ENCODE assay signal across 20 cellular contexts in genomic region chr11:69842746-69843528, GRCh38. TPM values are rescaled to one million over a fixed set of nuclear protein-coding genes. Genes with fewer than 3 reads are reported as not detected.
A peak's percentile ranks its signal among the peaks of the same experiment; 100 is the strongest.
DNase-seq lines count a peak whose midpoint lies in the region; FAIRE-seq and TF ChIP-seq lines count a peak whose summit lies in the region.
"Had no signal": no experiment of that assay in that cellular context is flagged by ENCODE, and none has a peak within 500 bp of the region (broad histone marks: within the 10 kb centered on the region; RNA-seq: fewer than 3 reads in every experiment).

No MANE protein-coding gene starts in this region.

- no peak overlapping the region for H3K27ac ChIP-seq in osteoblast (ENCODE audit: low read depth, low read length)
- no peak overlapping the region for H3K27ac ChIP-seq in sigmoid colon

- no peak for TF ChIP-seq CTCF in osteoblast (IDR thresholded peaks at IDR 0.05; ENCODE audit: extremely low read depth, low read depth, low read length)
- TF ChIP-seq CTCF in sigmoid colon (IDR thresholded peaks at IDR 0.05), result no peak

- no peaks in the 10 kb centered on the region for H3K79me2 ChIP-seq in osteoblast (ENCODE audit: insufficient read depth, low read length)

- TF ChIP-seq POLR2A in sigmoid colon (IDR thresholded peaks at IDR 0.05), result no peak

- DNase-seq in H7 (peak; percentile 61), SW480 (ENCODE audit: low spot score) (peak; percentile 95), islet precursor cell (peak; percentile 45), osteoblast (ENCODE audit: insufficient read length, low spot score, missing footprints) (peak; percentile 48), frontal cortex (ENCODE audit: low spot score in 2 of 2) (no peak), sigmoid colon (no peak)
- DNase-seq in stimulated activated CD8-positive, alpha-beta memory T cell treated with anti-CD3 and anti-CD28 coated beads, Interleukin-4, amount 100 ng/mL, for 48 hours, result no peak
- no peak for DNase-seq in T-helper 2 cell treated with Interferon-gamma antibody and Interleukin-4, amounts not matched to agents 5 μg/mL and 100 μg/mL, for 36 hours (ENCODE audit: low spot score)
- DNase-seq: BE2C, DMS79, KG1, NCI-H1436, NCI-H2029 treated with DMSO at 0.1 percent for 48 hours, NCI-H510A, NCI-H82, SHP77 treated with DMSO at 0.1 percent for 48 hours had no signal

- no peak overlapping the region for H3K4me2 ChIP-seq in osteoblast (ENCODE audit: insufficient read depth, low read length)

- no peak for TF ChIP-seq EP300 in sigmoid colon (IDR thresholded peaks at IDR 0.05)

- intact Hi-C loops in sigmoid colon (cut with DNase I), result no loop called here

- H3K27me3 ChIP-seq in H7 (ENCODE audit: control insufficient read depth, insufficient read depth, low read length) (peaks cover 1% of the 10 kb centered on the region; the same call in 1 of the 2 replicates), osteoblast (ENCODE audit: insufficient read depth, low read length) (peaks cover 20% of the 10 kb centered on the region), sigmoid colon (peaks cover 0 to 9% (median 9%) of the 10 kb centered on the region in 3 donors)
- H3K27me3 ChIP-seq: BE2C had no signal

- H3K36me3 Mint-ChIP-seq in T-helper 2 cell treated with Interferon-gamma antibody and Interleukin-4, amounts not matched to agents 5 μg/mL and 100 μg/mL, for 36 hours (ENCODE audit: low read depth), result no peaks in the 10 kb centered on the region

- FAIRE-seq in frontal cortex (lab: Jason Lieb, UNC), result no peak
- FAIRE-seq: G401.6 had no signal

- H3K4me1 ChIP-seq in osteoblast (ENCODE audit: insufficient read depth, low read length), result no peaks in the 10 kb centered on the region
- no peaks in the 10 kb centered on the region for H3K4me1 ChIP-seq in sigmoid colon

- no peaks in the 10 kb centered on the region for H4K20me1 ChIP-seq in osteoblast (ENCODE audit: insufficient read depth, low read length)

- peaks cover 6% of the 10 kb centered on the region for H3K9me3 Mint-ChIP-seq in T-helper 2 cell treated with Interferon-gamma antibody and Interleukin-4, amounts not matched to agents 5 μg/mL and 100 μg/mL, for 36 hours
- H3K9me3 Mint-ChIP-seq: CD4-positive, alpha-beta T cell had no signal

- H2AFZ ChIP-seq in osteoblast (ENCODE audit: low read length), result no peak overlapping the region

- H3K4me3 ChIP-seq in H7 (ENCODE audit: insufficient read depth, low read depth, low read length), result no peak overlapping the region
- H3K4me3 ChIP-seq in osteoblast (ENCODE audit: insufficient read depth, low read length), result no peak overlapping the region
- H3K4me3 ChIP-seq in sigmoid colon, result no peak overlapping the region

- H3K36me3 ChIP-seq in H7 (replicated peaks; ENCODE audit: control insufficient read depth, insufficient read depth, low read length) (no peaks in the 10 kb centered on the region), osteoblast (ENCODE audit: insufficient read depth, low read length) (no peaks in the 10 kb centered on the region), sigmoid colon (no peaks in the 10 kb centered on the region)
- H3K36me3 ChIP-seq: BE2C had no signal

- no peak overlapping the region for H3K27ac Mint-ChIP-seq in T-helper 2 cell treated with Interferon-gamma antibody and Interleukin-4, amounts not matched to agents 5 μg/mL and 100 μg/mL, for 36 hours
- H3K27ac Mint-ChIP-seq: CD4-positive, alpha-beta T cell had no signal

- no peaks in the 10 kb centered on the region for H3K4me1 Mint-ChIP-seq in T-helper 2 cell treated with Interferon-gamma antibody and Interleukin-4, amounts not matched to agents 5 μg/mL and 100 μg/mL, for 36 hours (ENCODE audit: low read depth)

- WGBS in sigmoid colon, 2 donors, result 53 to 64% methylated on average over 7 of the region's 7 CpGs

- no peak overlapping the region for H3K4me3 Mint-ChIP-seq in T-helper 2 cell treated with Interferon-gamma antibody and Interleukin-4, amounts not matched to agents 5 μg/mL and 100 μg/mL, for 36 hours
- H3K4me3 Mint-ChIP-seq: CD4-positive, alpha-beta T cell had no signal

- no peaks in the 10 kb centered on the region for H3K9me3 ChIP-seq in osteoblast (ENCODE audit: low read depth, low read length)
- no peaks in the 10 kb centered on the region for H3K9me3 ChIP-seq in sigmoid colon
- H3K9me3 ChIP-seq: BE2C had no signal

- H3K27me3 Mint-ChIP-seq in T-helper 2 cell treated with Interferon-gamma antibody and Interleukin-4, amounts not matched to agents 5 μg/mL and 100 μg/mL, for 36 hours (ENCODE audit: low read depth), result no peaks in the 10 kb centered on the region

RNA-seq across cellular contexts. Expression of gene FGF3, which starts 23.7 kb away (rescaled TPM):
- 0.15 TPM in 1 of 2 replicates, not detected in the other for total RNA-seq in H7 (2014; rRNA removed; shearing (Covaris generic))
- total RNA-seq in osteoblast (not detected in 2 replicates), frontal cortex (not detected), sigmoid colon (not detected)
- polyA plus RNA-seq in sigmoid colon, result not detected
- total RNA-seq: Calu3; CD4-positive, alpha-beta T cell had no signal
- polyA plus RNA-seq: AG04450 had no signal

Comparison
In these comparisons a context has a peak if more than half of its experiments do, and no peak if none do; other contexts are left out.
1. DNase-seq: peak in H7 (single experiment), SW480 (single experiment), islet precursor cell (single experiment) and osteoblast (single experiment); none in stimulated activated CD8-positive, alpha-beta memory T cell treated with anti-CD3 and anti-CD28 coated beads, Interleukin-4, amount 100 ng/mL, for 48 hours (single experiment), T-helper 2 cell treated with Interferon-gamma antibody and Interleukin-4, amounts not matched to agents 5 μg/mL and 100 μg/mL, for 36 hours (single experiment), frontal cortex (0 of 2) and sigmoid colon (single experiment).